In the genomic region with DNA sequence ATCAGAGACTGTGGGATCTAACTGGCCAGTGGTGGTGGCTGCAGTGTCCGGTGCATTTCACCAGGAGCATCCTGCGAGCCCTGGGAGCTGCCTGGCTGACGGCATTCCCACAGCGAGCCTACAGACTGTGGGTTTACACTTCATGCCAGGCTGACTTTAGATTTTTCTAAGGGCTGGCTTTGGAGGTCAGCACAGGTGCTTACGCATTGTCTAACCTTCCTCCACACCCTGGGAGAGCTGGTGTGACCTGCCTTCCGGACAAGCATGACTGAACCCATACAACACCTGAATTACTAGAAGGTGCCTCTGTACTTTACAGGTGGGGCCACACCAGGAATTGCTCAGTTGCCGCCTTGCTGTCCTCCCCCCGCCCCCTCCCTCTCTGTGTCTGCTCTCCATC, we compare ENCODE assay signal across 17 cellular contexts.
DNase-seq lines count a peak whose midpoint lies in the region; ATAC-seq and TF ChIP-seq lines count a peak whose summit lies in the region.
"Had no signal": no experiment of that assay in that cellular context is flagged by ENCODE, and none has a peak within 500 bp of the region (broad histone marks: within the 10 kb centered on the region; RNA-seq: fewer than 3 reads in every experiment).

No MANE protein-coding gene starts in this region.

- ATAC-seq in upper lobe of right lung = peak; percentile 53
- ATAC-seq: A549 had no signal

- H3K36me3 ChIP-seq in upper lobe of right lung (peaks cover 9% of the 10 kb centered on the region), H7 (replicated peaks; ENCODE audit: control insufficient read depth, insufficient read depth, low read length) (no peaks in the 10 kb centered on the region; the same call in none of the 2 replicates)

- intact Hi-C loops in upper lobe of right lung (cut with DNase I) = no loop called here

- TF ChIP-seq CTCF in upper lobe of right lung (IDR thresholded peaks at IDR 0.05) = no peak

- peak overlapping the region; percentile 78 for H3K27ac ChIP-seq in upper lobe of right lung
- H3K27ac ChIP-seq: A549, adrenal gland, WERI-Rb-1 had no signal

- H3K9me3 ChIP-seq in upper lobe of right lung = no peaks in the 10 kb centered on the region
- H3K9me3 ChIP-seq: A549, adrenal gland had no signal

- H3K4me3 ChIP-seq in upper lobe of right lung = no peak overlapping the region
- H3K4me3 ChIP-seq in H7 (ENCODE audit: insufficient read depth, low read depth, low read length) = no peak overlapping the region
- H3K4me3 ChIP-seq: A549, adrenal gland had no signal

- H3K4me1 ChIP-seq in upper lobe of right lung = peaks cover 35% of the 10 kb centered on the region
- H3K4me1 ChIP-seq: A549 had no signal

- H3K27me3 ChIP-seq in upper lobe of right lung (no peaks in the 10 kb centered on the region), H7 (ENCODE audit: control insufficient read depth, insufficient read depth, low read length) (no peaks in the 10 kb centered on the region)
- H3K27me3 ChIP-seq: adrenal gland had no signal

- DNase-seq in NCI-H748 (lab: John Stamatoyannopoulos, UW; ENCODE audit: unreplicated experiment) = peak; percentile 51
- DNase-seq in NCI-H748 treated with DMSO at 0.1 percent for 48 hours (lab: John Stamatoyannopoulos, UW) = no peak
- DNase-seq in NCI-H69 (lab: John Stamatoyannopoulos, UW) = peak; percentile 6
- peak; percentile 47 for DNase-seq in left kidney (ENCODE audit: low read depth, low spot score)
- DNase-seq in upper lobe of right lung = no peak
- DNase-seq in HCEC 1CT = no peak
- DNase-seq in NCI-H1694 (lab: John Stamatoyannopoulos, UW) = no peak
- no peak for DNase-seq in H7
- DNase-seq: activated CD4-positive, alpha-beta T cell treated with anti-CD3 and anti-CD28 coated beads, Interleukin-2, amount 10 ng/mL, durations not matched to agents 7 days and 5 days; activated naive CD4-positive, alpha-beta T cell treated with Interleukin-2 at 50 U/mL for 16 hours; activated T-cell treated with anti-CD3 and anti-CD28 coated beads, Interleukin-2, amount 50 U/mL, for 48 hours; adrenal gland; foreskin melanocyte; SHP77; stimulated activated CD8-positive, alpha-beta memory T cell treated with anti-CD3 and anti-CD28 coated beads, Interleukin-4, amount 100 ng/mL, for 48 hours; WERI-Rb-1 had no signal

Comparison
In these comparisons a context has a peak if more than half of its experiments do, and no peak if none do; other contexts are left out.
1. DNase-seq: peak in NCI-H748 (single experiment), NCI-H69 (single experiment) and left kidney (single experiment); none in NCI-H748 treated with DMSO at 0.1 percent for 48 hours (single experiment), upper lobe of right lung (single experiment), HCEC 1CT (single experiment), NCI-H1694 (single experiment) and H7 (single experiment).